Comparison of ENCODE assay signal across 13 cellular contexts in the genomic region with DNA sequence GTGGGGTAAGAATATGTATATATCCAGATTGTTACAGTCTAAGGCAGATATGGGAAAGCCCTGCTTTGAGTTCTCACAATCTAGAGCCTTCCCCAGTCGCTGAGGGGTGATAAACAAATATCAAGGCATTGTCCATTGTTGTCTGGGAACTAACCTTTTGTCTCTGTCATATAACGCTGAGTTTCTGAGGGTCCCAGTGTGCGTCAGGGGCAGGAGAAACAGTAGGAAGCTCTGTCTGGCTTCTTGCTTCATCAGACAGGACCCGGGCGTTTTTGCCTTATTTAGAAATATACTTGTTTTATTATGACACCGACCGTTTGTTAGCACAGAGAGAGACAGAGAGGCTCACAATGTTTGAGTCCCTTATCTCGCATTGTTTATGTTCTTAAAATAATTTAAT.
"Had no signal": no experiment of that assay in that cellular context is flagged by ENCODE, and none has a peak within 500 bp of the region (broad histone marks: within the 10 kb centered on the region; RNA-seq: fewer than 3 reads in every experiment).

No MANE protein-coding gene starts in this region.

- H3K27me3 ChIP-seq: esophagus muscularis mucosa, right atrium auricular region, tibial artery, upper lobe of left lung, vagina had no signal

- H3K4me3 ChIP-seq: esophagus muscularis mucosa, heart left ventricle, right atrium auricular region, tibial artery, upper lobe of left lung, vagina had no signal

- ATAC-seq: heart left ventricle; naive thymus-derived CD4-positive, alpha-beta T cell had no signal

- H3K9me3 ChIP-seq: esophagus muscularis mucosa, right atrium auricular region, tibial artery, upper lobe of left lung, vagina had no signal

- H3K36me3 ChIP-seq: esophagus muscularis mucosa, heart left ventricle, right atrium auricular region, tibial artery, upper lobe of left lung, vagina had no signal

- H3K27ac ChIP-seq: epithelial cell of prostate, esophagus muscularis mucosa, heart left ventricle, right atrium auricular region, tibial artery, upper lobe of left lung, vagina had no signal

- DNase-seq: effector memory CD4-positive, alpha-beta T cell; heart left ventricle; kidney glomerular epithelial cell; naive thymus-derived CD4-positive, alpha-beta T cell; small intestine; stimulated activated CD4-positive, alpha-beta T cell treated with anti-CD3 and anti-CD28 coated beads, Interleukin-2, amount 100 ng/mL, for 48 hours; stimulated activated naive CD4-positive, alpha-beta T cell treated with Interleukin-2 at 50 U/mL for 16 hours; tibial artery; upper lobe of left lung had no signal
